In genomic region chr5:33143405-33144123, GRCh38 we compare ENCODE assay signal across 26 cellular contexts.
DNase-seq lines count a peak whose midpoint lies in the region; ATAC-seq, FAIRE-seq and TF ChIP-seq lines count a peak whose summit lies in the region.
"Had no signal": no experiment of that assay in that cellular context is flagged by ENCODE, and none has a peak within 500 bp of the region (broad histone marks: within the 10 kb centered on the region; RNA-seq: fewer than 3 reads in every experiment).

No MANE protein-coding gene starts in this region.

- TF ChIP-seq POLR2A in IMR-90 (IDR thresholded peaks at IDR 0.05; ENCODE audit: low read depth, low read length) (no peak), K562 (conservative IDR thresholded peaks at IDR 0.05) (no peak)

- H3K4me3 Mint-ChIP-seq in MCF 10A (ENCODE audit: unreplicated experiment) = no peak overlapping the region
- H3K4me3 Mint-ChIP-seq: CD4-positive, alpha-beta memory T cell; GM23338; HFFc6 had no signal

- BruUV-seq in mammary epithelial cell (replicated peaks; lab: Mats Ljungman, UMichigan) = no TSS peak
- no TSS peak for BruUV-seq in MCF 10A (replicated peaks; lab: Mats Ljungman, UMichigan)
- BruUV-seq in IMR-90 (replicated peaks; lab: Mats Ljungman, UMichigan) = no TSS peak
- BruUV-seq in K562 (replicated peaks; lab: Mats Ljungman, UMichigan) = no TSS peak

- H3K27ac Mint-ChIP-seq in MCF 10A (ENCODE audit: low read depth, unreplicated experiment) = no peak overlapping the region
- H3K27ac Mint-ChIP-seq: CD4-positive, alpha-beta memory T cell; GM23338; HFFc6 had no signal

- TF ChIP-seq CTCF in mammary epithelial cell (conservative IDR thresholded peaks at IDR 0.05 in 1 of 2, IDR thresholded peaks at IDR 0.05 in 1 of 2; ENCODE audit: extremely low read depth in 1 of 2, insufficient read depth in 1 of 2, low read depth in 1 of 2, low read length in 2 of 2) = no peak
- no peak for TF ChIP-seq CTCF in MCF 10A (IDR thresholded peaks at IDR 0.05; ENCODE audit: unreplicated experiment)
- TF ChIP-seq CTCF in IMR-90 (conservative IDR thresholded peaks at IDR 0.05; ENCODE audit: low read depth, low read length) = no peak
- no peak for TF ChIP-seq CTCF in K562 (IDR thresholded peaks at IDR 0.05 in 2 of 3, conservative IDR thresholded peaks at IDR 0.05 in 1 of 3; ENCODE audit: insufficient read depth in 2 of 3, low read depth in 1 of 3, low read length in 3 of 3)

- H2AK9ac ChIP-seq in IMR-90 (replicated peaks; ENCODE audit: low read depth, low read length, poor library complexity) = no peak overlapping the region

- H3K27ac ChIP-seq in mammary epithelial cell (ENCODE audit: insufficient read depth, low read depth, low read length) (no peak overlapping the region), IMR-90 (ENCODE audit: insufficient read depth, low read length) (no peak overlapping the region), K562 (ENCODE audit: extremely low read depth, low read depth, low read length) (no peak overlapping the region), epithelial cell of prostate (peak overlapping the region; percentile 41)
- H3K27ac ChIP-seq: 22Rv1; BLaER1 treated with 17β-estradiol and CSF1 and Interleukin-3, amounts not matched to agents 10 nM and 100 nM had no signal

- no peak overlapping the region for H2AFZ ChIP-seq in mammary epithelial cell (ENCODE audit: low read depth, low read length)
- H2AFZ ChIP-seq in IMR-90 (replicated peaks; ENCODE audit: low read length, poor library complexity) = no peak overlapping the region
- H2AFZ ChIP-seq in K562 (ENCODE audit: low read depth, low read length) = no peak overlapping the region
- H2AFZ ChIP-seq: GM23338 had no signal

- H3K27me3 Mint-ChIP-seq in MCF 10A (ENCODE audit: insufficient read depth, unreplicated experiment) = no peaks in the 10 kb centered on the region
- H3K27me3 Mint-ChIP-seq: CD4-positive, alpha-beta memory T cell had no signal

- no peak overlapping the region for H4K8ac ChIP-seq in IMR-90 (ENCODE audit: low read depth in 2 of 2, low read length in 2 of 2)

- H3K4me2 ChIP-seq in mammary epithelial cell (ENCODE audit: insufficient read depth, low read depth, low read length) = no peak overlapping the region
- H3K4me2 ChIP-seq in IMR-90 (ENCODE audit: low read depth, low read length) = no peak overlapping the region
- no peak overlapping the region for H3K4me2 ChIP-seq in K562 (ENCODE audit: insufficient read depth, low read length)
- H3K4me2 ChIP-seq: BLaER1 treated with 17β-estradiol and CSF1 and Interleukin-3, amounts not matched to agents 10 nM and 100 nM; GM23338 had no signal

- H2BK5ac ChIP-seq in IMR-90 (ENCODE audit: low read depth, low read length, poor library complexity, severe bottlenecking) = no peak overlapping the region

- no peak overlapping the region for H3K14ac ChIP-seq in IMR-90 (replicated peaks; ENCODE audit: low read depth, low read length)

- H3K9me1 ChIP-seq in IMR-90 (ENCODE audit: insufficient read depth, low read length) (peaks cover 4% of the 10 kb centered on the region), K562 (ENCODE audit: control insufficient read depth, insufficient read depth, low read length) (no peaks in the 10 kb centered on the region)

- H3K4me1 ChIP-seq in mammary epithelial cell (ENCODE audit: insufficient read depth, low read length) (peaks cover 21% of the 10 kb centered on the region), IMR-90 (ENCODE audit: control insufficient read depth, insufficient read depth, low read length) (peaks cover 7% of the 10 kb centered on the region), K562 (replicated peaks in 1 of 2; ENCODE audit: control insufficient read depth in 2 of 2, insufficient read depth in 2 of 2, low read length in 2 of 2) (no peaks in the 10 kb centered on the region)
- H3K4me1 ChIP-seq: BE2C; BLaER1 treated with 17β-estradiol and CSF1 and Interleukin-3, amounts not matched to agents 10 nM and 100 nM; HAP-1 had no signal

- H3K9ac ChIP-seq in mammary epithelial cell (ENCODE audit: insufficient read depth, low read length) (no peak overlapping the region), IMR-90 (ENCODE audit: low read depth, low read length) (no peak overlapping the region), K562 (ENCODE audit: insufficient read depth in 1 of 2, low read depth in 2 of 2, low read length in 2 of 2) (no peak overlapping the region)
- H3K9ac ChIP-seq: BLaER1 treated with 17β-estradiol and CSF1 and Interleukin-3, amounts not matched to agents 10 nM and 100 nM had no signal

- H3K79me1 ChIP-seq in IMR-90 (ENCODE audit: low read depth in 1 of 2, low read length in 2 of 2) = no peaks in the 10 kb centered on the region

- in situ Hi-C loops in mammary epithelial cell (cut with MboI; ENCODE audit: low sequenced_read_pairs in 2 of 2) = no loop called here
- in situ Hi-C loops in IMR-90 (cut with MboI; ENCODE audit: low sequenced_read_pairs) = no loop called here
- in situ Hi-C loops in K562 (cut with MboI) = no loop called here

- peaks cover 10% of the 10 kb centered on the region for H3K9me3 Mint-ChIP-seq in MCF 10A (ENCODE audit: unreplicated experiment)

- no peaks in the 10 kb centered on the region for H3K27me3 ChIP-seq in mammary epithelial cell (ENCODE audit: insufficient read depth, low read length)
- H3K27me3 ChIP-seq in IMR-90 (ENCODE audit: control insufficient read depth, insufficient read depth, low read length) = no peaks in the 10 kb centered on the region
- no peaks in the 10 kb centered on the region for H3K27me3 ChIP-seq in K562 (ENCODE audit: control insufficient read depth in 2 of 2, insufficient read depth in 2 of 2, low read length in 2 of 2)
- H3K27me3 ChIP-seq: BE2C; BLaER1 treated with 17β-estradiol and CSF1 and Interleukin-3, amounts not matched to agents 10 nM and 100 nM had no signal

- H4K20me1 ChIP-seq in mammary epithelial cell (ENCODE audit: insufficient read depth, low read length) (no peaks in the 10 kb centered on the region), IMR-90 (ENCODE audit: insufficient read depth, low read length) (no peaks in the 10 kb centered on the region), K562 (replicated peaks; ENCODE audit: control insufficient read depth, insufficient read depth, low read length) (no peaks in the 10 kb centered on the region)
- H4K20me1 ChIP-seq: BLaER1 treated with 17β-estradiol and CSF1 and Interleukin-3, amounts not matched to agents 10 nM and 100 nM had no signal

- no peak overlapping the region for H2BK20ac ChIP-seq in IMR-90 (ENCODE audit: low read depth, low read length)

- peaks cover 21% of the 10 kb centered on the region for H3K4me1 Mint-ChIP-seq in MCF 10A (ENCODE audit: insufficient read depth, unreplicated experiment)
- H3K4me1 Mint-ChIP-seq: CD4-positive, alpha-beta memory T cell; GM23338 had no signal

- intact Hi-C loops in mammary epithelial cell (cut with micrococcal nuclease) = no loop called here
- intact Hi-C loops in MCF 10A (cut with micrococcal nuclease) = loop anchor here (10.0 kb wide), 1 partner anchor 99 kb away; no protein-coding TSS in a partner anchor
- intact Hi-C loops in IMR-90 (cut with micrococcal nuclease) = no loop called here
- intact Hi-C loops in K562 (cut with micrococcal nuclease) = no loop called here

- dilution Hi-C loops in mammary epithelial cell (cut with HindIII; ENCODE audit: low sequenced_read_pairs) (no loop called here), IMR-90 (cut with HindIII; ENCODE audit: low sequenced_read_pairs, unreplicated experiment) (no loop called here)

- no peak for ATAC-seq in IMR-90 (ENCODE audit: low read depth)
- no peak for ATAC-seq in K562
- ATAC-seq: GM23338 had no signal

- no peak overlapping the region for H4K5ac ChIP-seq in IMR-90 (ENCODE audit: low read depth, low read length)

- WGBS in mammary epithelial cell (ENCODE audit: low coverage, missing lambda C conversion rate) = 95% methylated on average over 4 of the region's 4 CpGs
- WGBS in IMR-90 (ENCODE audit: extremely low coverage in 2 of 2, insufficient read length in 1 of 2), 2 experiments = no CpG with 5 or more reads among the region's 4 CpGs
- WGBS in K562 (ENCODE audit: insufficient coverage, low coverage, missing lambda C conversion rate) = 0% methylated on average over 4 of the region's 4 CpGs

- no peak overlapping the region for H2BK15ac ChIP-seq in IMR-90 (ENCODE audit: low read depth, low read length)

- no peak for FAIRE-seq in K562 (lab: Jason Lieb, UNC)
- FAIRE-seq: A204.1, GM12891, GM18507, GM19239 had no signal

- H3K36me3 Mint-ChIP-seq in MCF 10A (ENCODE audit: insufficient read depth, unreplicated experiment) = no peaks in the 10 kb centered on the region

- no peak overlapping the region for H3K18ac ChIP-seq in IMR-90 (ENCODE audit: low read depth, low read length)

- no peak overlapping the region for H3K4ac ChIP-seq in IMR-90 (ENCODE audit: low read depth, low read length)

- CTCF ChIA-PET in mammary epithelial cell (lab: Charles Lee; ENCODE audit: low non-redundant PET) = no interaction called here
- CTCF ChIA-PET in MCF 10A (lab: Yijun Ruan, JAX) = interaction anchor here (1.6 kb wide), 1 partner anchor 156 kb away, joined by 4 read pairs; no protein-coding TSS in a partner anchor
- CTCF ChIA-PET in IMR-90 (lab: Yijun Ruan, JAX) = no interaction called here
- CTCF ChIA-PET in K562 (lab: Yijun Ruan, JAX; ENCODE audit: low intra/inter-chr PET ratio) = no interaction called here

- no peak for TF ChIP-seq EP300 in K562 (IDR thresholded peaks at IDR 0.05; ENCODE audit: low read length)

- no peak overlapping the region for H2AK5ac ChIP-seq in IMR-90 (ENCODE audit: low read depth, low read length)

- POLR2A ChIA-PET in MCF 10A (lab: Yijun Ruan, JAX) = no interaction called here
- POLR2A ChIA-PET in IMR-90 (lab: Charles Lee; ENCODE audit: unreplicated experiment) = no interaction called here
- POLR2A ChIA-PET in K562 (lab: Yijun Ruan, JAX) = no interaction called here

- H3K36me3 ChIP-seq in mammary epithelial cell (ENCODE audit: insufficient read depth, low read length) (no peaks in the 10 kb centered on the region), IMR-90 (ENCODE audit: control insufficient read depth, insufficient read depth, low read length) (no peaks in the 10 kb centered on the region), K562 (ENCODE audit: control insufficient read depth, insufficient read depth, low read length) (no peaks in the 10 kb centered on the region)
- H3K36me3 ChIP-seq: BE2C; BLaER1 treated with 17β-estradiol and CSF1 and Interleukin-3, amounts not matched to agents 10 nM and 100 nM; HAP-1 had no signal

- H3K9me3 ChIP-seq in mammary epithelial cell (replicated peaks; ENCODE audit: insufficient read depth, low read length) (no peaks in the 10 kb centered on the region), IMR-90 (ENCODE audit: control insufficient read depth, insufficient read depth, low read length) (no peaks in the 10 kb centered on the region), K562 (replicated peaks; ENCODE audit: control insufficient read depth, insufficient read depth, low read depth, low read length) (no peaks in the 10 kb centered on the region)
- H3K9me3 ChIP-seq: BE2C, HAP-1 had no signal

- no peak for TF ChIP-seq RAD21 in IMR-90 (IDR thresholded peaks at IDR 0.05; ENCODE audit: low read length)
- no peak for TF ChIP-seq RAD21 in K562 (CRISPR knock-in tag; conservative IDR thresholded peaks at IDR 0.05 in 1 of 2, IDR thresholded peaks at IDR 0.05 in 1 of 2)

- H3K4me3 ChIP-seq in mammary epithelial cell (replicated peaks in 1 of 3; ENCODE audit: insufficient read depth in 1 of 3, low read depth in 2 of 3, low read length in 3 of 3) (no peak overlapping the region), IMR-90 (ENCODE audit: insufficient read depth, low read depth, low read length) (no peak overlapping the region), K562 (no peak overlapping the region)
- H3K4me3 ChIP-seq: BLaER1 treated with 17β-estradiol and CSF1 and Interleukin-3, amounts not matched to agents 10 nM and 100 nM; GM23338; HAP-1 had no signal

- no peak overlapping the region for H3K56ac ChIP-seq in IMR-90 (ENCODE audit: extremely low read depth, insufficient read depth, low read length)

- H3K79me2 ChIP-seq in mammary epithelial cell (ENCODE audit: insufficient read depth, low read length) (no peaks in the 10 kb centered on the region), K562 (ENCODE audit: control insufficient read depth, insufficient read depth, low read length) (no peaks in the 10 kb centered on the region)

- no peak overlapping the region for H3K23ac ChIP-seq in IMR-90 (ENCODE audit: low read depth, low read length)

- H4K91ac ChIP-seq in IMR-90 (ENCODE audit: insufficient read depth, low read depth, low read length) = no peak overlapping the region

- peak; percentile 11 for DNase-seq in mammary epithelial cell
- DNase-seq in MCF 10A (ENCODE audit: unreplicated experiment) = no peak
- no peak for DNase-seq in IMR-90
- DNase-seq in K562 (ENCODE audit: extremely low read depth in 1 of 4, low spot score in 3 of 4) = no peak
- DNase-seq in epithelial cell of prostate (ENCODE audit: low read depth, low spot score) = no peak
- no peak for DNase-seq in NK-92 treated with Interleukin-12 subunit alpha and Interleukin-12 subunit beta, amount 100 ng/mL, for 24 hours (lab: John Stamatoyannopoulos, UW)
- DNase-seq in NCI-H1436 (lab: John Stamatoyannopoulos, UW) = no peak
- no peak for DNase-seq in C1 segment of cervical spinal cord (lab: John Stamatoyannopoulos, UW)
- DNase-seq: ACHN; AML-193; BE2C; Calu3; CD4-positive, alpha-beta memory T cell; COR-L47; DMS53; DMS79 treated with DMSO at 0.1 percent for 48 hours; GF-D8; HFFc6 had no signal

- H2BK120ac ChIP-seq in IMR-90 (ENCODE audit: low read depth, low read length) = no peak overlapping the region
